35 cellular contexts compared by ENCODE assay signal in genomic region chr22:44515779-44516178, GRCh38.
"Had no signal": no experiment of that assay in that cellular context is flagged by ENCODE, and none has a peak within 500 bp of the region (broad histone marks: within the 10 kb centered on the region; RNA-seq: fewer than 3 reads in every experiment).

No MANE protein-coding gene starts in this region.

- H3K36me3 ChIP-seq: MG63 had no signal

- DNase-seq: Karpas-422, Kasumi-1, MG63, MM.1S, MV-4-11, NCI-H1048, NCI-H1092, NCI-H1092 treated with DMSO at 0.1 percent for 48 hours, NCI-H1105, NCI-H1105 treated with DMSO at 0.1 percent for 48 hours, NCI-H1417, NCI-H1417 treated with DMSO at 0.1 percent for 48 hours, NCI-H1436, NCI-H1436 treated with DMSO at 0.1 percent for 48 hours, NCI-H146, NCI-H1694, NCI-H1694 treated with DMSO at 0.1 percent for 48 hours, NCI-H187, NCI-H187 treated with DMSO at 0.1 percent for 48 hours, NCI-H1930, NCI-H2029, NCI-H2029 treated with DMSO at 0.1 percent for 48 hours, NCI-H2081, NCI-H2081 treated with DMSO at 0.1 percent for 48 hours, NCI-H2107, NCI-H2171, NCI-H2171 treated with DMSO at 0.1 percent for 48 hours, NCI-H2227 treated with DMSO at 0.1 percent for 48 hours, NCI-H226, NCI-H345, NCI-H446, NCI-H446 treated with DMSO at 0.1 percent for 48 hours, NCI-H510A, NCI-H510A treated with DMSO at 0.1 percent for 48 hours, NCI-H524 had no signal

- H3K4me3 ChIP-seq: MG63 had no signal
